In genomic region chr1:43367026-43367903, GRCh38 we compare ENCODE assay signal across 8 cellular contexts. TPM values are rescaled to one million over a fixed set of nuclear protein-coding genes. Genes with fewer than 3 reads are reported as not detected.
A peak's percentile ranks its signal among the peaks of the same experiment; 100 is the strongest.
DNase-seq lines count a peak whose midpoint lies in the region; ATAC-seq and TF ChIP-seq lines count a peak whose summit lies in the region.

No MANE protein-coding gene starts in this region.

- intact Hi-C loops in A673 (cut with micrococcal nuclease; ENCODE audit: unreplicated experiment) (no loop called here), breast epithelium (cut with DNase I; ENCODE audit: low total_unique reads) (no loop called here)

- DNase-seq in A673 (ENCODE audit: low spot score) (peak; percentile 35), T-cell (peak in 16 of 34 experiments; percentile 9 to 31 (median 18)), breast epithelium (ENCODE audit: low spot score in 2 of 2) (no peak), NCI-H2171 treated with DMSO at 0.1 percent for 48 hours (lab: John Stamatoyannopoulos, UW) (no peak)
- DNase-seq in stimulated activated CD4-positive, alpha-beta T cell treated with anti-CD3 and anti-CD28 coated beads, TNF-alpha, amount 100 ng/mL, for 4 hours (ENCODE audit: low read depth in 3 of 3), result peak in 2 of 3 experiments; percentile 20 to 22

- H3K4me1 Mint-ChIP-seq in T-cell, result peaks cover 42 to 48% (median 44%) of the 10 kb centered on the region in 3 donors

- no peaks in the 10 kb centered on the region for H3K27me3 ChIP-seq in A673 (replicated peaks; ENCODE audit: insufficient read depth, low read depth, low read length, poor library complexity)
- no peaks in the 10 kb centered on the region for H3K27me3 ChIP-seq in breast epithelium
- H3K27me3 ChIP-seq in layer of hippocampus (ENCODE audit: control insufficient read depth, insufficient read depth, low read length), result no peaks in the 10 kb centered on the region

- peaks cover 6% of the 10 kb centered on the region for H3K4me1 ChIP-seq in A673 (ENCODE audit: insufficient read depth, low read length, poor library complexity, severe bottlenecking)
- H3K4me1 ChIP-seq in breast epithelium, result peaks cover 8 to 18% of the 10 kb centered on the region in 2 donors

- BruUV-seq in A673 (replicated peaks; lab: Mats Ljungman, UMichigan), result no TSS peak

- POLR2A ChIA-PET in A673 (lab: Charles Lee; ENCODE audit: low non-redundant PET) (no interaction called here), T-cell (lab: Charles Lee) (no interaction called here)

- H3K27ac ChIP-seq in A673 (ENCODE audit: low read depth, low read length, poor library complexity, severe bottlenecking) (peak overlapping the region; percentile 89), breast epithelium (peak overlapping the region; percentile 94 to 98), layer of hippocampus (ENCODE audit: low read depth, low read length) (peak overlapping the region; percentile 89)

- peaks cover 27% of the 10 kb centered on the region for H3K36me3 ChIP-seq in A673 (ENCODE audit: insufficient read depth, low read length, poor library complexity, severe bottlenecking)
- no peaks in the 10 kb centered on the region for H3K36me3 ChIP-seq in breast epithelium

- peaks cover 22% of the 10 kb centered on the region for H3K36me3 Mint-ChIP-seq in T-cell

- CTCF ChIA-PET in A673 (lab: Charles Lee), result interaction anchor here (0.5 to 1.0 kb wide), 3 partner anchors 9 to 140 kb away, joined by 3 to 13 read pairs (median 4); partner anchors contain the start of gene CDC20
- CTCF ChIA-PET in T-cell (lab: Charles Lee), result interaction anchor here (0.6 to 0.9 kb wide), 2 partner anchors 10 to 47 kb away, joined by 3 to 4 read pairs; no protein-coding TSS in a partner anchor

- no peak for TF ChIP-seq CTCF in A673 (conservative IDR thresholded peaks at IDR 0.05; ENCODE audit: low read depth, low read length)
- no peak for TF ChIP-seq CTCF in breast epithelium (IDR thresholded peaks at IDR 0.05)

- H3K9me3 ChIP-seq in A673 (ENCODE audit: low read depth, low read length, poor library complexity, severe bottlenecking), result no peaks in the 10 kb centered on the region
- no peaks in the 10 kb centered on the region for H3K9me3 ChIP-seq in breast epithelium

- no peak for TF ChIP-seq POLR2A in breast epithelium (IDR thresholded peaks at IDR 0.05)

- ATAC-seq in GM18909 (IDR thresholded peaks at IDR 0.05; ENCODE audit: poor library complexity, unreplicated experiment), result peak; percentile 44
- peak; percentile 29 for ATAC-seq in HG03108 (IDR thresholded peaks at IDR 0.05; ENCODE audit: unreplicated experiment)
- peak; percentile 46 to 54 (median 48) for ATAC-seq in T-cell (replicated peaks in 1 of 4)

- H3K27ac Mint-ChIP-seq in T-cell, result peak overlapping the region; percentile 88 to 91

- peak overlapping the region; percentile 81 to 97 (median 87) for H3K4me3 Mint-ChIP-seq in T-cell

- H3K27me3 Mint-ChIP-seq in T-cell, result no peaks in the 10 kb centered on the region

- H3K4me3 ChIP-seq in A673 (ENCODE audit: low read depth, low read length, poor library complexity, severe bottlenecking) (peak overlapping the region; percentile 70), breast epithelium (peak overlapping the region; percentile 69 to 88 (median 88))

- no peaks in the 10 kb centered on the region for H3K9me3 Mint-ChIP-seq in T-cell

RNA-seq across cellular contexts. Expression of gene ELOVL1, which starts 0.5 kb away (rescaled TPM):
- total RNA-seq in A673 (2021) (47.4 and 53.7 TPM in 2 replicates), T-cell (10 to 100 TPM; 32.3 to 49.2 (median 45.1) TPM), breast epithelium (10 to 100 TPM; 45.9 to 60.6 (median 55.5) TPM)

RNA-seq across cellular contexts. Expression of gene CDC20, which starts 8.5 kb away (rescaled TPM):
- total RNA-seq in A673 (2021), result 296 and 309 TPM in 2 replicates
- total RNA-seq in T-cell, result 1 to 10 TPM in 4 of 5 donors, under 1 TPM in 1; 0.88 to 2.8 (median 1.9) TPM
- total RNA-seq in breast epithelium, result 1 to 10 TPM; 1.3 to 5.8 (median 1.3) TPM

RNA-seq across cellular contexts. Expression of gene MED8, which starts 22.3 kb away (rescaled TPM):
- total RNA-seq in A673 (2021) (36.7 TPM in 2 replicates), T-cell (10 to 100 TPM; 11.4 to 32.9 (median 29.5) TPM), breast epithelium (10 to 100 TPM; 38.3 to 42.9 (median 38.8) TPM)

RNA-seq across cellular contexts. Expression of gene SZT2, which starts 22.4 kb away (rescaled TPM):
- 27.9 and 34.6 TPM in 2 replicates for total RNA-seq in A673 (2021)
- total RNA-seq in T-cell, result 100 to 1,000 TPM; 106 to 137 (median 130) TPM
- total RNA-seq in breast epithelium, result 10 to 100 TPM; 29.1 to 49.2 (median 44.3) TPM

RNA-seq across cellular contexts. Expression of gene MPL, which starts 29.6 kb away (rescaled TPM):
- not detected in 2 replicates for total RNA-seq in A673 (2021)
- under 1 TPM in 3 of 5 donors, not detected in 2; 0.26 to 0.63 (median 0.61) TPM for total RNA-seq in T-cell
- total RNA-seq in breast epithelium, result not detected

Comparison
In these comparisons a context has a peak if more than half of its experiments do, and no peak if none do; other contexts are left out.
1. DNase-seq: peak in A673 (single experiment) and stimulated activated CD4-positive, alpha-beta T cell treated with anti-CD3 and anti-CD28 coated beads, TNF-alpha, amount 100 ng/mL, for 4 hours (2 of 3); none in breast epithelium (0 of 2) and NCI-H2171 treated with DMSO at 0.1 percent for 48 hours (single experiment).
2. RNA of gene CDC20, which starts 8.5 kb away (total RNA-seq): 296 to 309 TPM in A673; 0.88 to 2.8 TPM in T-cell and 1.3 to 5.8 TPM in breast epithelium; every median in the first group is over 10 times any median in the second.
3. Peak in every context shown above with its lines, with median percentiles within 50 percentile points of each other: H3K27ac ChIP-seq and ATAC-seq.